Comparison of ENCODE assay signal across 14 cellular contexts in genomic region chr11:117219001-117219400, GRCh38. TPM values are rescaled to one million over a fixed set of nuclear protein-coding genes. Genes with fewer than 3 reads are reported as not detected.
A peak's percentile ranks its signal among the peaks of the same experiment; 100 is the strongest.
DNase-seq lines count a peak whose midpoint lies in the region; ATAC-seq and TF ChIP-seq lines count a peak whose summit lies in the region.
"Had no signal": no experiment of that assay in that cellular context is flagged by ENCODE, and none has a peak within 500 bp of the region (broad histone marks: within the 10 kb centered on the region; RNA-seq: fewer than 3 reads in every experiment).

No MANE protein-coding gene starts in this region.

- ATAC-seq in stimulated activated effector memory CD8-positive, alpha-beta T cell treated with anti-CD3 and anti-CD28 coated beads, Interleukin-12 subunit alpha, Interleukin-12 subunit beta, amount 100 ng/mL, for 72 hours: no peak

- H3K9me3 Mint-ChIP-seq in stimulated activated effector memory CD8-positive, alpha-beta T cell treated with anti-CD3 and anti-CD28 coated beads, Interleukin-12 subunit alpha, Interleukin-12 subunit beta, amount 100 ng/mL, for 72 hours: no peaks in the 10 kb centered on the region
- no peaks in the 10 kb centered on the region for H3K9me3 Mint-ChIP-seq in activated T-helper 1 cell treated with anti-CD3 and anti-CD28 coated beads, Interleukin-12 subunit alpha, Interleukin-12 subunit beta, Interleukin-2, Interleukin-4 antibody, amounts not matched to agents 30 ng/mL and 10 ng/mL and 1 ng/mL, durations not matched to agents 14 hours and 24 hours and 36 hours

- H3K4me1 ChIP-seq in ascending aorta: peaks cover 41 to 55% of the 10 kb centered on the region in 2 donors
- peaks cover 62% of the 10 kb centered on the region for H3K4me1 ChIP-seq in mucosa of stomach (ENCODE audit: control insufficient read depth, insufficient read depth, low read length)

- POLR2A ChIA-PET in AG04450 (lab: Yijun Ruan, JAX): interaction anchor here (1.2 to 2.5 kb wide), 4 partner anchors 13 to 41 kb away, joined by 3 to 15 read pairs (median 8); partner anchors contain the start of genes PCSK7, SIDT2 and TAGLN

- no peak overlapping the region for H3K4me3 Mint-ChIP-seq in stimulated activated effector memory CD8-positive, alpha-beta T cell treated with anti-CD3 and anti-CD28 coated beads, Interleukin-12 subunit alpha, Interleukin-12 subunit beta, amount 100 ng/mL, for 72 hours
- H3K4me3 Mint-ChIP-seq in activated T-helper 1 cell treated with anti-CD3 and anti-CD28 coated beads, Interleukin-12 subunit alpha, Interleukin-12 subunit beta, Interleukin-2, Interleukin-4 antibody, amounts not matched to agents 30 ng/mL and 10 ng/mL and 1 ng/mL, durations not matched to agents 14 hours and 24 hours and 36 hours: no peak overlapping the region
- H3K4me3 Mint-ChIP-seq: B cell had no signal

- H3K27me3 ChIP-seq in AG04450 (ENCODE audit: control insufficient read depth, insufficient read depth, low read length) (no peaks in the 10 kb centered on the region), ascending aorta (no peaks in the 10 kb centered on the region), mucosa of stomach (ENCODE audit: control insufficient read depth, insufficient read depth, low read length) (no peaks in the 10 kb centered on the region)

- DNase-seq in AG04450 (ENCODE audit: low read depth, low spot score): no peak
- peak in 1 of 2 donors; percentile 71 for DNase-seq in ascending aorta (ENCODE audit: low spot score in 2 of 2)
- DNase-seq in stimulated activated effector memory CD8-positive, alpha-beta T cell treated with anti-CD3 and anti-CD28 coated beads, Interleukin-12 subunit alpha, Interleukin-12 subunit beta, amount 100 ng/mL, for 72 hours (ENCODE audit: low spot score in 2 of 2): no peak
- no peak for DNase-seq in SK-N-DZ (ENCODE audit: low spot score)
- no peak for DNase-seq in activated CD4-positive, CD25-positive, alpha-beta regulatory T cell (lab: John Stamatoyannopoulos, UW)
- DNase-seq in activated T-helper 1 cell treated with anti-CD3 and anti-CD28 coated beads, Interleukin-12 subunit alpha, Interleukin-12 subunit beta, Interleukin-2, Interleukin-4 antibody, amounts not matched to agents 30 ng/mL and 10 ng/mL and 1 ng/mL, durations not matched to agents 14 hours and 24 hours and 36 hours (ENCODE audit: low spot score): no peak
- DNase-seq in nucleus accumbens (lab: John Stamatoyannopoulos, UW): no peak
- DNase-seq: activated CD4-positive, CD25-positive, alpha-beta regulatory T cell treated with anti-CD3 and anti-CD28 coated beads, Interleukin-2, amount 50 U/mL, for 72 hours; activated T-cell treated with anti-CD3 and anti-CD28 coated beads for 4 hours; DMS53; NCI-H1694 treated with DMSO at 0.1 percent for 48 hours; NCI-H524 had no signal

- H3K27ac ChIP-seq in AG04450 (ENCODE audit: low read depth, low read length) (peak overlapping the region; percentile 57), ascending aorta (peak overlapping the region; percentile 90 to 94)

- H3K9me3 ChIP-seq in AG04450 (ENCODE audit: control insufficient read depth, insufficient read depth, low read length) (no peaks in the 10 kb centered on the region), ascending aorta (no peaks in the 10 kb centered on the region), mucosa of stomach (ENCODE audit: control insufficient read depth, low read length) (no peaks in the 10 kb centered on the region)

- peaks cover 26% of the 10 kb centered on the region for H3K4me1 Mint-ChIP-seq in stimulated activated effector memory CD8-positive, alpha-beta T cell treated with anti-CD3 and anti-CD28 coated beads, Interleukin-12 subunit alpha, Interleukin-12 subunit beta, amount 100 ng/mL, for 72 hours
- peaks cover 16% of the 10 kb centered on the region for H3K4me1 Mint-ChIP-seq in activated T-helper 1 cell treated with anti-CD3 and anti-CD28 coated beads, Interleukin-12 subunit alpha, Interleukin-12 subunit beta, Interleukin-2, Interleukin-4 antibody, amounts not matched to agents 30 ng/mL and 10 ng/mL and 1 ng/mL, durations not matched to agents 14 hours and 24 hours and 36 hours (ENCODE audit: low read depth)

- CTCF ChIA-PET in AG04450 (lab: Charles Lee): interaction anchor here (0.9 to 3.3 kb wide), 5 partner anchors 8 to 428 kb away, joined by 3 to 11 read pairs (median 5); partner anchors contain the start of genes APOA5 and PCSK7

- H3K9ac ChIP-seq in mucosa of stomach (ENCODE audit: low read length): peak overlapping the region; percentile 48

- intact Hi-C loops in ascending aorta (cut with DNase I): no loop called here
- intact Hi-C loops in activated T-helper 1 cell treated with anti-CD3 and anti-CD28 coated beads, Interleukin-12 subunit alpha, Interleukin-12 subunit beta, Interleukin-2, Interleukin-4 antibody, amounts not matched to agents 30 ng/mL and 10 ng/mL and 1 ng/mL, durations not matched to agents 14 hours and 24 hours and 36 hours (cut with micrococcal nuclease): no loop called here

- H3K36me3 ChIP-seq in ascending aorta (peaks cover 11 to 20% of the 10 kb centered on the region in 2 donors), mucosa of stomach (ENCODE audit: control insufficient read depth, insufficient read depth, low read length) (peaks cover 26% of the 10 kb centered on the region)

- H3K36me3 Mint-ChIP-seq in stimulated activated effector memory CD8-positive, alpha-beta T cell treated with anti-CD3 and anti-CD28 coated beads, Interleukin-12 subunit alpha, Interleukin-12 subunit beta, amount 100 ng/mL, for 72 hours: peaks cover 95% of the 10 kb centered on the region
- peaks cover 58% of the 10 kb centered on the region for H3K36me3 Mint-ChIP-seq in activated T-helper 1 cell treated with anti-CD3 and anti-CD28 coated beads, Interleukin-12 subunit alpha, Interleukin-12 subunit beta, Interleukin-2, Interleukin-4 antibody, amounts not matched to agents 30 ng/mL and 10 ng/mL and 1 ng/mL, durations not matched to agents 14 hours and 24 hours and 36 hours (ENCODE audit: low read depth)

- H3K27ac Mint-ChIP-seq in stimulated activated effector memory CD8-positive, alpha-beta T cell treated with anti-CD3 and anti-CD28 coated beads, Interleukin-12 subunit alpha, Interleukin-12 subunit beta, amount 100 ng/mL, for 72 hours: peak overlapping the region; percentile 89
- H3K27ac Mint-ChIP-seq in activated T-helper 1 cell treated with anti-CD3 and anti-CD28 coated beads, Interleukin-12 subunit alpha, Interleukin-12 subunit beta, Interleukin-2, Interleukin-4 antibody, amounts not matched to agents 30 ng/mL and 10 ng/mL and 1 ng/mL, durations not matched to agents 14 hours and 24 hours and 36 hours: no peak overlapping the region

- no peaks in the 10 kb centered on the region for H3K27me3 Mint-ChIP-seq in activated T-helper 1 cell treated with anti-CD3 and anti-CD28 coated beads, Interleukin-12 subunit alpha, Interleukin-12 subunit beta, Interleukin-2, Interleukin-4 antibody, amounts not matched to agents 30 ng/mL and 10 ng/mL and 1 ng/mL, durations not matched to agents 14 hours and 24 hours and 36 hours (ENCODE audit: insufficient read depth)
- H3K27me3 Mint-ChIP-seq: B cell had no signal

- TF ChIP-seq CTCF in AG04450 (IDR thresholded peaks at IDR 0.05; ENCODE audit: low read depth, low read length) (no peak), ascending aorta (IDR thresholded peaks at IDR 0.05) (no peak)

- H3K4me3 ChIP-seq in AG04450 (ENCODE audit: low read depth, low read length) (no peak overlapping the region), ascending aorta (peak overlapping the region in 1 of 2 donors; percentile 51), mucosa of stomach (ENCODE audit: low read length) (no peak overlapping the region)

RNA-seq across cellular contexts. Expression of gene PCSK7, which starts 12.9 kb away (rescaled TPM):
- 23.5 and 26.9 TPM in 2 replicates for polyA plus RNA-seq in AG04450 (2011; rRNA removed)
- polyA minus RNA-seq in AG04450 (2011; rRNA and poly(A)+ RNA removed): 35.1 and 40.0 TPM in 2 replicates
- total RNA-seq in ascending aorta: 112 TPM
- 13.0 and 13.2 TPM in 2 replicates for polyA plus RNA-seq in SK-N-DZ (2014; cell fraction: cytosol; rRNA removed)
- polyA plus RNA-seq in SK-N-DZ (2014; cell fraction: nucleus; rRNA removed): 33.9 and 37.1 TPM in 2 replicates
- total RNA-seq in activated T-helper 1 cell treated with anti-CD3 and anti-CD28 coated beads, Interleukin-12 subunit alpha, Interleukin-12 subunit beta, Interleukin-2, Interleukin-4 antibody, amounts not matched to agents 30 ng/mL and 10 ng/mL and 1 ng/mL, durations not matched to agents 14 hours and 24 hours and 36 hours: 151 and 154 TPM in 2 replicates

RNA-seq across cellular contexts. Expression of gene RNF214, which starts 13.5 kb away (rescaled TPM):
- 15.1 and 15.2 TPM in 2 replicates for polyA plus RNA-seq in AG04450 (2011; rRNA removed)
- 42.4 and 52.5 TPM in 2 replicates for polyA minus RNA-seq in AG04450 (2011; rRNA and poly(A)+ RNA removed)
- 0.53 TPM for total RNA-seq in ascending aorta
- 5.8 TPM in 2 replicates for polyA plus RNA-seq in SK-N-DZ (2014; cell fraction: cytosol; rRNA removed)
- 4.5 and 4.6 TPM in 2 replicates for polyA plus RNA-seq in SK-N-DZ (2014; cell fraction: nucleus; rRNA removed)
- total RNA-seq in activated T-helper 1 cell treated with anti-CD3 and anti-CD28 coated beads, Interleukin-12 subunit alpha, Interleukin-12 subunit beta, Interleukin-2, Interleukin-4 antibody, amounts not matched to agents 30 ng/mL and 10 ng/mL and 1 ng/mL, durations not matched to agents 14 hours and 24 hours and 36 hours: 18.5 and 26.3 TPM in 2 replicates

RNA-seq across cellular contexts. Expression of gene TAGLN, which starts 19.8 kb away (rescaled TPM):
- 3,100 and 3,444 TPM in 2 replicates for polyA plus RNA-seq in AG04450 (2011; rRNA removed)
- 838 and 956 TPM in 2 replicates for polyA minus RNA-seq in AG04450 (2011; rRNA and poly(A)+ RNA removed)
- total RNA-seq in ascending aorta: 6,542 TPM
- polyA plus RNA-seq in SK-N-DZ (2014; cell fraction: cytosol; rRNA removed): 0.14 and 0.77 TPM in 2 replicates
- 4.7 and 8.1 TPM in 2 replicates for polyA plus RNA-seq in SK-N-DZ (2014; cell fraction: nucleus; rRNA removed)
- 2.9 and 4.6 TPM in 2 replicates for total RNA-seq in activated T-helper 1 cell treated with anti-CD3 and anti-CD28 coated beads, Interleukin-12 subunit alpha, Interleukin-12 subunit beta, Interleukin-2, Interleukin-4 antibody, amounts not matched to agents 30 ng/mL and 10 ng/mL and 1 ng/mL, durations not matched to agents 14 hours and 24 hours and 36 hours

RNA-seq across cellular contexts. Expression of gene SIDT2, which starts 40.5 kb away (rescaled TPM):
- polyA plus RNA-seq in AG04450 (2011; rRNA removed): 32.5 and 45.0 TPM in 2 replicates
- 59.4 and 84.3 TPM in 2 replicates for polyA minus RNA-seq in AG04450 (2011; rRNA and poly(A)+ RNA removed)
- total RNA-seq in ascending aorta: 45.4 TPM
- polyA plus RNA-seq in SK-N-DZ (2014; cell fraction: cytosol; rRNA removed): 1.4 and 1.9 TPM in 2 replicates
- polyA plus RNA-seq in SK-N-DZ (2014; cell fraction: nucleus; rRNA removed): 8.4 and 14.3 TPM in 2 replicates
- total RNA-seq in activated T-helper 1 cell treated with anti-CD3 and anti-CD28 coated beads, Interleukin-12 subunit alpha, Interleukin-12 subunit beta, Interleukin-2, Interleukin-4 antibody, amounts not matched to agents 30 ng/mL and 10 ng/mL and 1 ng/mL, durations not matched to agents 14 hours and 24 hours and 36 hours: 24.3 and 32.2 TPM in 2 replicates

Comparison
In these comparisons a context has a peak if more than half of its experiments do, and no peak if none do; other contexts are left out.
1. RNA of gene RNF214, which starts 13.5 kb away (total RNA-seq): 18.5 to 26.3 TPM in activated T-helper 1 cell treated with anti-CD3 and anti-CD28 coated beads, Interleukin-12 subunit alpha, Interleukin-12 subunit beta, Interleukin-2, Interleukin-4 antibody, amounts not matched to agents 30 ng/mL and 10 ng/mL and 1 ng/mL, durations not matched to agents 14 hours and 24 hours and 36 hours; 0.53 TPM in ascending aorta (single experiment); every median in the first group is over 10 times any median in the second.
2. RNA of gene TAGLN, which starts 19.8 kb away (total RNA-seq): 6,542 TPM in ascending aorta (single experiment); 2.9 to 4.6 TPM in activated T-helper 1 cell treated with anti-CD3 and anti-CD28 coated beads, Interleukin-12 subunit alpha, Interleukin-12 subunit beta, Interleukin-2, Interleukin-4 antibody, amounts not matched to agents 30 ng/mL and 10 ng/mL and 1 ng/mL, durations not matched to agents 14 hours and 24 hours and 36 hours; every median in the first group is over 1,000 times any median in the second.